28 cellular contexts compared by ENCODE assay signal in the genomic region with DNA sequence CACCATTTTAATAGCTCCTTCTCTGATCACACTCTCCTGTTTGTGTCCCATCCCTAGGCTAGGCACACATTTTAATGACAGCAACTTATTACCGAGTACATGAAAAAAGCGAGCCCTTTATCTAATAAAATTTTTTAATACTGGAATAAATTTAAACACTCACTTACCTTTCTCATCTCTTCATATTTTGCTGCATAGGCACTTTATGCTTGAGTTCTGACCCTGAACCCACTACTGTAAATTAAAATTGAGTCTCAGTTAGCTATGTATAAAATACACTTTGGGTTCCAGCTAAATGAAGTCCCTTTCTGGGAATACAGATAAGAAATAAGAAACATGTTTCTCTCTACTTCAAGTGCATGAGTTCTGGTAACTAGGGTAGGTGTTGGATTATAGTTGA.
"Had no signal": no experiment of that assay in that cellular context is flagged by ENCODE, and none has a peak within 500 bp of the region (broad histone marks: within the 10 kb centered on the region; RNA-seq: fewer than 3 reads in every experiment).

No MANE protein-coding gene starts in this region.

- H3K9me3 ChIP-seq: colonic mucosa, esophagus squamous epithelium, gastrocnemius medialis, heart right ventricle, left lung, lower lobe of right lung, mucosa of descending colon had no signal

- H3K36me3 Mint-ChIP-seq: mesothelial cell of epicardium, naive B cell had no signal

- H3K27ac Mint-ChIP-seq: dendritic cell treated with granulocyte-macrophage colony-stimulating factor and Interleukin-4, amounts not matched to agents 40 ng/mL and 50 ng/mL, for 4 days; effector memory CD8-positive, alpha-beta T cell; endodermal cell; mesothelial cell of epicardium had no signal

- H3K9me3 Mint-ChIP-seq: dendritic cell treated with granulocyte-macrophage colony-stimulating factor and Interleukin-4, amounts not matched to agents 40 ng/mL and 50 ng/mL, for 4 days; effector memory CD8-positive, alpha-beta T cell had no signal

- H3K27me3 ChIP-seq: colonic mucosa, gastrocnemius medialis had no signal

- H3K27ac ChIP-seq: colonic mucosa, epithelial cell of prostate, esophagus squamous epithelium, gastrocnemius medialis, heart right ventricle, left lung, lower lobe of right lung had no signal

- H3K4me1 Mint-ChIP-seq: naive B cell had no signal

- H3K4me3 ChIP-seq: colonic mucosa, esophagus squamous epithelium, gastrocnemius medialis, heart right ventricle, left lung, lower lobe of right lung, mucosa of descending colon had no signal

- ATAC-seq: effector memory CD8-positive, alpha-beta T cell; esophagus mucosa; gastrocnemius medialis; heart right ventricle; left cardiac atrium; left lung; left ventricle myocardium superior; lower lobe of right lung; mucosa of descending colon had no signal

- H3K36me3 ChIP-seq: colonic mucosa, esophagus squamous epithelium, gastrocnemius medialis, heart right ventricle, left lung, lower lobe of right lung had no signal

- DNase-seq: colonic mucosa; cortex of kidney; effector CD8-positive, alpha-beta T cell; effector memory CD8-positive, alpha-beta T cell; endodermal cell; erythroblast; esophagus squamous epithelium; foreskin fibroblast; foreskin melanocyte; gastrocnemius medialis; glutamatergic neuron; head of caudate nucleus; heart right ventricle; hippocampal formation; left cardiac atrium; left lung; left ventricle myocardium superior; lower lobe of right lung; mesenchymal stem cell; mucosa of descending colon; naive B cell had no signal

- H3K4me3 Mint-ChIP-seq: dendritic cell treated with granulocyte-macrophage colony-stimulating factor and Interleukin-4, amounts not matched to agents 40 ng/mL and 50 ng/mL, for 4 days; effector memory CD8-positive, alpha-beta T cell; endodermal cell; mesothelial cell of epicardium; naive B cell had no signal

- FAIRE-seq: endometrium, islet of Langerhans, keratinocyte had no signal

- H3K4me1 ChIP-seq: colonic mucosa, esophagus squamous epithelium, gastrocnemius medialis, heart right ventricle, left lung, lower lobe of right lung had no signal
